In genomic region chr5:103139264-103139865, GRCh38 we compare ENCODE assay signal across 8 cellular contexts. TPM values are rescaled to one million over a fixed set of nuclear protein-coding genes. Genes with fewer than 3 reads are reported as not detected.
DNase-seq lines count a peak whose midpoint lies in the region; ATAC-seq and TF ChIP-seq lines count a peak whose summit lies in the region.

No MANE protein-coding gene starts in this region.

- TF ChIP-seq POLR2A in right lobe of liver (IDR thresholded peaks at IDR 0.05), result no peak

- H3K4me1 ChIP-seq in right lobe of liver, result no peaks in the 10 kb centered on the region

- no peaks in the 10 kb centered on the region for H3K27me3 ChIP-seq in right lobe of liver

- peaks cover 0 to 9% (median 0%) of the 10 kb centered on the region in 4 donors for H3K36me3 ChIP-seq in right lobe of liver

- ATAC-seq in GM19351 (IDR thresholded peaks at IDR 0.05; ENCODE audit: unreplicated experiment) (peak; percentile 98), HG03432 (IDR thresholded peaks at IDR 0.05; ENCODE audit: unreplicated experiment) (peak; percentile 98), right lobe of liver (peak; percentile 96 to 99 (median 98))

- DNase-seq in C1 segment of cervical spinal cord (lab: John Stamatoyannopoulos, UW), result peak in 9 of 14 donors; percentile 4 to 50 (median 23)
- DNase-seq in NCI-H526 (lab: John Stamatoyannopoulos, UW), result peak; percentile 56 to 58
- peak; percentile 84 for DNase-seq in activated CD4-positive, alpha-beta T cell treated with anti-CD3 and anti-CD28 coated beads for 48 hours
- DNase-seq in coronary artery (ENCODE audit: low spot score), result peak; percentile 76
- DNase-seq in right lobe of liver, result peak; percentile 61 to 82 (median 63)
- DNase-seq in stimulated activated CD8-positive, alpha-beta memory T cell treated with anti-CD3 and anti-CD28 coated beads, Interleukin-12 subunit alpha, Interleukin-12 subunit beta, amount 100 ng/mL, for 24 hours (ENCODE audit: extremely low read depth), result peak; percentile 52

- TF ChIP-seq CTCF in coronary artery (IDR thresholded peaks at IDR 0.05), result peak; percentile 75
- TF ChIP-seq CTCF in right lobe of liver (IDR thresholded peaks at IDR 0.05), result peak; percentile 90 to 97 (median 93)

- no peaks in the 10 kb centered on the region for H3K9me3 ChIP-seq in right lobe of liver

- no peak overlapping the region for H3K4me3 ChIP-seq in coronary artery
- no peak overlapping the region for H3K4me3 ChIP-seq in right lobe of liver

- intact Hi-C loops in right lobe of liver (cut with DNase I), result no loop called here

- no peak overlapping the region for H3K27ac ChIP-seq in coronary artery
- no peak overlapping the region for H3K27ac ChIP-seq in right lobe of liver

- 0% methylated on average over 2 of the region's 2 CpGs for WGBS in right lobe of liver (ENCODE audit: insufficient coverage, low coverage, low lambda C conversion rate, missing lambda C conversion rate)

RNA-seq across cellular contexts. Expression of gene PPIP5K2, which starts 19.3 kb away (rescaled TPM):
- total RNA-seq in right lobe of liver, result 10 to 100 TPM; 19.4 to 30.6 (median 26.3) TPM

RNA-seq across cellular contexts. Expression of gene GIN1, which starts 19.4 kb away (rescaled TPM):
- 1 to 10 TPM; 3.7 to 5.7 (median 4.6) TPM for total RNA-seq in right lobe of liver

Comparison
In these comparisons a context has a peak if more than half of its experiments do, and no peak if none do; other contexts are left out.
1. DNase-seq: peak in every context shown above with its lines; median percentile 84 in activated CD4-positive, alpha-beta T cell treated with anti-CD3 and anti-CD28 coated beads for 48 hours; 76 in coronary artery; 63 in right lobe of liver; 57 in NCI-H526; 52 in stimulated activated CD8-positive, alpha-beta memory T cell treated with anti-CD3 and anti-CD28 coated beads, Interleukin-12 subunit alpha, Interleukin-12 subunit beta, amount 100 ng/mL, for 24 hours; 23 in C1 segment of cervical spinal cord.